Comparison of ENCODE assay signal across 7 cellular contexts in the genomic region with DNA sequence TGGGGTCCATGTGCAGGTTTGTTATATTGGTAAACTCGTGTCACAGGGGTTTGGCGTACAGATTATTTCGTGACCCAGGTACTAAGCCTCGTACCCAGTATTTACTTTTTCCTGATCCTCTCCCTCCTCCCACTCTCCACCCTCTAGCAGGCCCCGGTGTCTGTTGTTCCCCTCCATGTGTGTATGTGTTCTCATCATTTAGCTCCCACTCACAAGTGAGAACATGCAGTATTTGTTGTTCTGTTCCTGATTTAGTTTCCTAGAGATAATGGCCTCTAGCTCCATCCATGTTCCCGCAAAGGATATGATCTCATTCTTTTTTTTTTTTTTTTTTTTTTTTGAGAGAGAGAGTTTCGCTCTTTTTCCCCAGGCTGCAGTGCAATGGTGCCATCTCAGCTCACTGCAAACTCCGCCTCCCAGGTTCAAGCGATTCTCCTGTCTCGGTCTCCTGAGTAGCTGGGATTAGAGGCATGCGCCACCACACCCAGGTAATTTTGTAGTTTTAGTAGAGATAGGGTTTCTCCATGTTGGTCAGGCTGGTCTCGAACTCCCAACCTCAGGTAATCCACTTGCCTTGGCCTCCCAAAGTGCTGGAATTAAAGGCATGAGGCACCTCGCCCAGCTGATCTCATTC. TPM values are rescaled to one million over a fixed set of nuclear protein-coding genes. Genes with fewer than 3 reads are reported as not detected.
DNase-seq lines count a peak whose midpoint lies in the region; ATAC-seq, FAIRE-seq and TF ChIP-seq lines count a peak whose summit lies in the region.
"Not testable (repeated sequence)": the region's sequence is repeated elsewhere in the genome, so short reads cannot be mapped to it uniquely, and the experiment has no call there.

No MANE protein-coding gene starts in this region.

- H3K18ac ChIP-seq in IMR-90 (ENCODE audit: low read depth, low read length): not testable (repeated sequence)

- not testable (repeated sequence) for H2BK15ac ChIP-seq in IMR-90 (ENCODE audit: low read depth, low read length)

- peaks cover 14% of the 10 kb centered on the region for H3K4me1 Mint-ChIP-seq in nephron progenitor cell

- H3K9me1 ChIP-seq in IMR-90 (ENCODE audit: insufficient read depth, low read length); keratinocyte (ENCODE audit: control insufficient read depth, extremely low read depth, insufficient read depth, low read length): not testable (repeated sequence)

- H3K23ac ChIP-seq in IMR-90 (ENCODE audit: low read depth, low read length): not testable (repeated sequence)

- TF ChIP-seq RAD21 in IMR-90 (IDR thresholded peaks at IDR 0.05; ENCODE audit: low read length): not testable (repeated sequence)

- no CpG with 5 or more reads among the region's 13 CpGs for WGBS in IMR-90 (ENCODE audit: extremely low coverage in 2 of 2, insufficient read length in 1 of 2), 2 experiments
- WGBS in heart right ventricle, 2 donors: 58 to 61% methylated on average over 13 of the region's 13 CpGs

- dilution Hi-C loops in IMR-90 (cut with HindIII; ENCODE audit: low sequenced_read_pairs, unreplicated experiment); keratinocyte (cut with MboI; ENCODE audit: extremely low pct_ligation_motif_present, low sequenced_read_pairs): not testable (repeated sequence)

- not testable (repeated sequence) for H3K9me3 Mint-ChIP-seq in nephron progenitor cell

- CTCF ChIA-PET in IMR-90 (lab: Yijun Ruan, JAX): interaction anchor here (0.6 to 1.7 kb wide), 5 partner anchors 12 to 473 kb away, joined by 3 to 7 read pairs (median 3); no protein-coding TSS in a partner anchor

- not testable (repeated sequence) for H3K79me2 ChIP-seq in fibroblast of lung (ENCODE audit: control insufficient read depth, insufficient read depth, low read length); keratinocyte (ENCODE audit: control insufficient read depth, insufficient read depth, low read length)

- FAIRE-seq in bronchial epithelial cell (lab: Jason Lieb, UNC): not testable (repeated sequence)
- FAIRE-seq in keratinocyte (lab: Jason Lieb, UNC): peak; percentile 17

- H2AK5ac ChIP-seq in IMR-90 (ENCODE audit: low read depth, low read length): not testable (repeated sequence)

- not testable (repeated sequence) for H3K4me1 ChIP-seq in IMR-90 (ENCODE audit: control insufficient read depth, insufficient read depth, low read length); fibroblast of lung (ENCODE audit: control insufficient read depth, extremely low read depth, insufficient read depth, low read length); keratinocyte (ENCODE audit: control insufficient read depth, extremely low read depth, insufficient read depth, low read length)
- peaks cover 0 to 14% (median 7%) of the 10 kb centered on the region in 9 donors for H3K4me1 ChIP-seq in heart right ventricle

- not testable (repeated sequence) for H3K4ac ChIP-seq in IMR-90 (ENCODE audit: low read depth, low read length)

- H4K8ac ChIP-seq in IMR-90 (ENCODE audit: low read depth in 2 of 2, low read length in 2 of 2): not testable (repeated sequence)

- not testable (repeated sequence) for H2BK5ac ChIP-seq in IMR-90 (ENCODE audit: low read depth, low read length, poor library complexity, severe bottlenecking)

- H3K79me1 ChIP-seq in IMR-90 (ENCODE audit: low read depth in 1 of 2, low read length in 2 of 2): not testable (repeated sequence)

- not testable (repeated sequence) for BruUV-seq in IMR-90 (replicated peaks; lab: Mats Ljungman, UMichigan)

- not testable (repeated sequence) for H4K5ac ChIP-seq in IMR-90 (ENCODE audit: low read depth, low read length)

- H4K20me1 ChIP-seq in IMR-90 (ENCODE audit: insufficient read depth, low read length); fibroblast of lung (ENCODE audit: control insufficient read depth, extremely low read depth, insufficient read depth, low read length); keratinocyte (ENCODE audit: control insufficient read depth, extremely low read depth, insufficient read depth, low read length): not testable (repeated sequence)

- not testable (repeated sequence) for H2BK20ac ChIP-seq in IMR-90 (ENCODE audit: low read depth, low read length)

- H2AFZ ChIP-seq in IMR-90 (replicated peaks; ENCODE audit: low read length, poor library complexity): not testable (repeated sequence)
- H2AFZ ChIP-seq in fibroblast of lung (ENCODE audit: low read length) (peak overlapping the region; percentile 60), keratinocyte (ENCODE audit: control insufficient read depth, low read length) (peak overlapping the region; percentile 74)

- H3K4me2 ChIP-seq in IMR-90 (ENCODE audit: low read depth, low read length) (0 out of 2 replicates have a peak overlapping the region, but pooled peaks have one; percentile 27), keratinocyte (ENCODE audit: control insufficient read depth, extremely low read depth, insufficient read depth, low read depth, low read length) (peak overlapping the region; percentile 50)
- H3K4me2 ChIP-seq in fibroblast of lung (ENCODE audit: extremely low read depth, insufficient read depth, low read length): not testable (repeated sequence)

- not testable (repeated sequence) for H3K4me3 ChIP-seq in IMR-90 (ENCODE audit: insufficient read depth, low read depth, low read length); bronchial epithelial cell (ENCODE audit: low read depth, low read length); fibroblast of lung (replicated peaks in 1 of 4; ENCODE audit: control extremely low read depth in 1 of 4, insufficient read depth in 1 of 4, low read depth in 3 of 4, low read length in 4 of 4); heart right ventricle; keratinocyte (ENCODE audit: control insufficient read depth in 2 of 3, extremely low read depth in 1 of 3, insufficient read depth in 2 of 3, low read depth in 1 of 3, low read length in 3 of 3)

- not testable (repeated sequence) for H4K91ac ChIP-seq in IMR-90 (ENCODE audit: insufficient read depth, low read depth, low read length)

- not testable (repeated sequence) for ATAC-seq in IMR-90 (ENCODE audit: low read depth)
- peak in 7 of 8 donors; percentile 70 to 93 (median 79) for ATAC-seq in heart right ventricle

- TF ChIP-seq CTCF in IMR-90 (conservative IDR thresholded peaks at IDR 0.05; ENCODE audit: low read depth, low read length); bronchial epithelial cell (IDR thresholded peaks at IDR 0.05; ENCODE audit: insufficient read depth, low read length, severe bottlenecking); fibroblast of lung (conservative IDR thresholded peaks at IDR 0.05 in 1 of 2, IDR thresholded peaks at IDR 0.05 in 1 of 2; ENCODE audit: low read depth in 1 of 2, low read length in 2 of 2); heart right ventricle (IDR thresholded peaks at IDR 0.05); keratinocyte (optimal IDR thresholded peaks at IDR 0.05 in 1 of 3, IDR thresholded peaks at IDR 0.05 in 1 of 3, conservative IDR thresholded peaks at IDR 0.05 in 1 of 3; ENCODE audit: extremely low read depth in 1 of 3, insufficient read depth in 2 of 3, low read length in 3 of 3); nephron progenitor cell (IDR thresholded peaks at IDR 0.05): not testable (repeated sequence)

- not testable (repeated sequence) for H3K14ac ChIP-seq in IMR-90 (replicated peaks; ENCODE audit: low read depth, low read length)

- in situ Hi-C loops in IMR-90 (cut with MboI; ENCODE audit: low sequenced_read_pairs): loop anchor here (5.0 kb wide), 1 partner anchor 144 kb away; no protein-coding TSS in a partner anchor

- H3K4me3 Mint-ChIP-seq in nephron progenitor cell: not testable (repeated sequence)

- POLR2A ChIA-PET in IMR-90 (lab: Charles Lee; ENCODE audit: unreplicated experiment): not testable (repeated sequence)

- peak overlapping the region; percentile 89 for H3K27ac Mint-ChIP-seq in nephron progenitor cell

- not testable (repeated sequence) for H3K56ac ChIP-seq in IMR-90 (ENCODE audit: extremely low read depth, insufficient read depth, low read length)

- H3K9ac ChIP-seq in IMR-90 (ENCODE audit: low read depth, low read length); fibroblast of lung (ENCODE audit: insufficient read depth, low read length): not testable (repeated sequence)
- peak overlapping the region; percentile 30 for H3K9ac ChIP-seq in keratinocyte (ENCODE audit: control insufficient read depth, extremely low read depth, insufficient read depth, low read length)

- H3K36me3 Mint-ChIP-seq in nephron progenitor cell (ENCODE audit: low read depth): not testable (repeated sequence)

- not testable (repeated sequence) for H3K36me3 ChIP-seq in IMR-90 (ENCODE audit: control insufficient read depth, insufficient read depth, low read length); bronchial epithelial cell (ENCODE audit: control insufficient read depth, insufficient read depth, low read length); fibroblast of lung (ENCODE audit: control insufficient read depth, insufficient read depth, low read length); heart right ventricle; keratinocyte (ENCODE audit: control insufficient read depth in 2 of 2, extremely low read depth in 1 of 2, insufficient read depth in 2 of 2, low read length in 2 of 2)

- DNase-seq in ELR (ENCODE audit: low read depth) (peak; percentile 13), bronchial epithelial cell (ENCODE audit: low read depth) (peak; percentile 89), heart right ventricle (peak in 1 of 2 donors; percentile 34)
- not testable (repeated sequence) for DNase-seq in IMR-90; fibroblast of lung (ENCODE audit: low read depth in 2 of 2); keratinocyte (ENCODE audit: low read depth, low spot score); nephron progenitor cell

- not testable (repeated sequence) for TF ChIP-seq POLR2A in IMR-90 (IDR thresholded peaks at IDR 0.05; ENCODE audit: low read depth, low read length)

- H3K27ac ChIP-seq in IMR-90 (ENCODE audit: insufficient read depth, low read length); fibroblast of lung (ENCODE audit: insufficient read depth, low read length): not testable (repeated sequence)
- H3K27ac ChIP-seq in heart right ventricle (peak overlapping the region in 4 of 10 donors; percentile 11 to 55 (median 50)), keratinocyte (ENCODE audit: control insufficient read depth, insufficient read depth, low read length) (peak overlapping the region; percentile 28)

- intact Hi-C loops in IMR-90 (cut with micrococcal nuclease): not testable (repeated sequence)
- intact Hi-C loops in heart right ventricle (cut with DNase I): loop anchor here in 2 of 10 donors (5.0 kb wide), 2 partner anchors 139 to 144 kb away; no protein-coding TSS in a partner anchor

- not testable (repeated sequence) for H3K9me3 ChIP-seq in IMR-90 (ENCODE audit: control insufficient read depth, insufficient read depth, low read length); fibroblast of lung (ENCODE audit: control insufficient read depth, insufficient read depth, low read depth, low read length); heart right ventricle; keratinocyte (ENCODE audit: control insufficient read depth, low read depth, low read length)

- H3K27me3 Mint-ChIP-seq in nephron progenitor cell (ENCODE audit: low read depth, poor library complexity): not testable (repeated sequence)

- H2BK120ac ChIP-seq in IMR-90 (ENCODE audit: low read depth, low read length): not testable (repeated sequence)

- H3K27me3 ChIP-seq in IMR-90 (ENCODE audit: control insufficient read depth, insufficient read depth, low read length); bronchial epithelial cell (ENCODE audit: control insufficient read depth, insufficient read depth, low read length); fibroblast of lung (ENCODE audit: control insufficient read depth, insufficient read depth, low read length); heart right ventricle; keratinocyte (ENCODE audit: control insufficient read depth, extremely low read depth, insufficient read depth, low read length): not testable (repeated sequence)

- H2AK9ac ChIP-seq in IMR-90 (replicated peaks; ENCODE audit: low read depth, low read length, poor library complexity): not testable (repeated sequence)

RNA-seq across cellular contexts. Expression of a gene that starts 52.7 kb away (rescaled TPM):
- 216 and 221 TPM in 2 replicates for total RNA-seq in IMR-90 (2012; rRNA removed)
- polyA plus RNA-seq in IMR-90 (2012; rRNA removed): 876 TPM in 2 replicates
- 905 and 937 TPM in 2 replicates for polyA plus RNA-seq in IMR-90 (2012; cell fraction: cytosol; rRNA removed)
- polyA plus RNA-seq in IMR-90 (2012; cell fraction: nucleus; rRNA removed; ENCODE audit: low replicate concordance): 546 and 844 TPM in 2 replicates
- total RNA-seq in bronchial epithelial cell: 1,098 and 1,124 TPM in 2 replicates
- 1,180 and 1,808 TPM in 2 replicates for total RNA-seq in fibroblast of lung
- polyA plus RNA-seq in fibroblast of lung: 967 and 1,566 TPM in 2 replicates
- 630 and 1,072 TPM in 2 replicates for polyA plus RNA-seq in fibroblast of lung (2012)
- polyA minus RNA-seq in fibroblast of lung (ENCODE audit: low replicate concordance): 530 and 547 TPM in 2 replicates
- 1,000 to 10,000 TPM; 1,446 to 2,078 (median 1,666) TPM for total RNA-seq in heart right ventricle
- 100 to 1,000 TPM; 443 to 780 TPM for polyA plus RNA-seq in heart right ventricle
- polyA plus RNA-seq in keratinocyte: 1,046 to 1,773 TPM (median 1,075 TPM) in 3 replicates
- 402 TPM for polyA plus RNA-seq in keratinocyte (2011; ENCODE audit: low read depth)
- 506 and 636 TPM in 2 replicates for polyA plus RNA-seq in keratinocyte (2011; cell fraction: cytosol; rRNA removed)
- polyA plus RNA-seq in keratinocyte (2011; cell fraction: nucleus; rRNA removed): 2,809 and 2,922 TPM in 2 replicates
- 770 and 922 TPM in 2 replicates for polyA plus RNA-seq in keratinocyte (2012; ENCODE audit: low replicate concordance)
- polyA minus RNA-seq in keratinocyte: 923 to 1,705 TPM (median 959 TPM) in 3 replicates
- polyA minus RNA-seq in keratinocyte (2011; cell fraction: cytosol; rRNA and poly(A)+ RNA removed): 929 TPM
- 2,484 and 3,447 TPM in 2 replicates for polyA minus RNA-seq in keratinocyte (2011; cell fraction: nucleus; rRNA and poly(A)+ RNA removed)
